ENCODE assay signal across 1 cellular context in the genomic region with DNA sequence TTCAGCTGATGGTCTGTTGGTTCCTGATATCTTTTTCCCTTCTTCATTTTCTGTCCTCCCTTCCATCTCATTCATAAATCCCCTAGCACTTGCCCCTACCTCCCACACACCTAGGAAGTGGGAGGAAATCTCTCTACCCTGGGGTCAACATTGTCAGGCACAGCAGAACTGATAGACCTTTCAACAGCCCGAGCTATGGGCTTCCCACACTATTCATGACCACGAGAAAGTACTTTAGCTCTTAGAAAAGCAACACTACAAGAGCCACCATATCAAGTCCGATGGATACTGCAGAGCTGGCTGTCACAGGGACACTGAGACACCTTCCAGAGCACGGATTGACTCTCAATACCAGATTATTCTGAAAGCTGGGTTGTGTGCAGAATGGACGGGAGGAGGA.
TF ChIP-seq lines count a peak whose summit lies in the region.

No MANE protein-coding gene starts in this region.

TF ChIP-seq in HEK293, 187 proteins besides CTCF, POLR2A, EP300 and RAD21 (continued from another document):
- TF ChIP-seq, protein P1, sequence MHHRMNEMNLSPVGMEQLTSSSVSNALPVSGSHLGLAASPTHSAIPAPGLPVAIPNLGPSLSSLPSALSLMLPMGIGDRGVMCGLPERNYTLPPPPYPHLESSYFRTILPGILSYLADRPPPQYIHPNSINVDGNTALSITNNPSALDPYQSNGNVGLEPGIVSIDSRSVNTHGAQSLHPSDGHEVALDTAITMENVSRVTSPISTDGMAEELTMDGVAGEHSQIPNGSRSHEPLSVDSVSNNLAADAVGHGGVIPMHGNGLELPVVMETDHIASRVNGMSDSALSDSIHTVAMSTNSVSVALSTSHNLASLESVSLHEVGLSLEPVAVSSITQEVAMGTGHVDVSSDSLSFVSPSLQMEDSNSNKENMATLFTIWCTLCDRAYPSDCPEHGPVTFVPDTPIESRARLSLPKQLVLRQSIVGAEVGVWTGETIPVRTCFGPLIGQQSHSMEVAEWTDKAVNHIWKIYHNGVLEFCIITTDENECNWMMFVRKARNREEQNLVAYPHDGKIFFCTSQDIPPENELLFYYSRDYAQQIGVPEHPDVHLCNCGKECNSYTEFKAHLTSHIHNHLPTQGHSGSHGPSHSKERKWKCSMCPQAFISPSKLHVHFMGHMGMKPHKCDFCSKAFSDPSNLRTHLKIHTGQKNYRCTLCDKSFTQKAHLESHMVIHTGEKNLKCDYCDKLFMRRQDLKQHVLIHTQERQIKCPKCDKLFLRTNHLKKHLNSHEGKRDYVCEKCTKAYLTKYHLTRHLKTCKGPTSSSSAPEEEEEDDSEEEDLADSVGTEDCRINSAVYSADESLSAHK (tag by site-specific recombination; IDR thresholded peaks at IDR 0.05), result no peak
- TF ChIP-seq HOXA7 (CRISPR knock-in tag; IDR thresholded peaks at IDR 0.05; ENCODE audit: borderline replicate concordance), result no peak
- TF ChIP-seq ZNF654 (tag by site-specific recombination; IDR thresholded peaks at IDR 0.05; ENCODE audit: low read depth), result no peak
- no peak for TF ChIP-seq ZNF624 (tag by site-specific recombination; IDR thresholded peaks at IDR 0.05)
- TF ChIP-seq GLI2 (tag by site-specific recombination; IDR thresholded peaks at IDR 0.05; ENCODE audit: borderline replicate concordance, low read depth), result no peak
- TF ChIP-seq ZNF660 (tag by site-specific recombination; IDR thresholded peaks at IDR 0.05), result no peak
- TF ChIP-seq ZFHX2 (tag by site-specific recombination; conservative IDR thresholded peaks at IDR 0.05), result peak; percentile 74
